In the genomic region with DNA sequence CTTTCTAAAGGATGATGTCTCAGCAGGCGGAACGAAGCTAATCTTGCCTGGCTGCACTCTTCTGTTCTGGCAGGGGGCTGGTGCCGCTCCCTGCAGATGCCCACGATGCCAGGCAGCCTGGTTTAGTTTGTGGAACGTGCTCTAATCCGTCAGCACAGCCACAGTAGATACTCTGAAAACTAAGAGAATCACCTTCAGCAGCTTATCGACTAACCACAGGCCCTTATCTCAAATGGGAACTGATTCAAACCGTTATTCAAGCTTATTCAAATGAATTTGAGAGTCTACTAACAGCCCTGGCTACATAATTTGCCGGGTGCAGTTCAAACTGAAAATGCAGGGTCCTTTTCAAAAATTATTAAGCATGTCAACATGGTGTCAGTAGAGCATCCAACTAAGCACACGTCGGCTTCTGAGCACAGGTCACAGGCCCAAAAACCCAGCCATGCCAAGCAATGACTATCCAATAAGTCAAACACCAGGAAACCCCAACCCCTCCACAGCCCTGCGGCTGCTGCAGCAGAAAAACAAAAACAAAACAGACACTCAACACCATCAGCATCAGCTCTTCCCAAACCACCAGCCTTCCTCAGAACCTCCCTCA, we compare ENCODE assay signal across 8 cellular contexts.
DNase-seq lines count a peak whose midpoint lies in the region; ATAC-seq, FAIRE-seq and TF ChIP-seq lines count a peak whose summit lies in the region.

No MANE protein-coding gene starts in this region.

- peaks cover 0 to 10% (median 6%) of the 10 kb centered on the region in 5 experiments for H3K9me3 Mint-ChIP-seq in brain

- intact Hi-C loops in upper lobe of right lung (cut with DNase I), result no loop called here

- H3K9me2 ChIP-seq in MM.1S (replicated peaks; ENCODE audit: insufficient read depth, low read length), result no peaks in the 10 kb centered on the region

- ATAC-seq in GM18909 (IDR thresholded peaks at IDR 0.05; ENCODE audit: poor library complexity, unreplicated experiment) (peak; percentile 39), upper lobe of right lung (no peak)

- no peak for TF ChIP-seq POLR2A in GM12892 (IDR thresholded peaks at IDR 0.05; ENCODE audit: low read depth, low read length)

- no peaks in the 10 kb centered on the region for H3K36me3 Mint-ChIP-seq in brain

- H3K9me3 ChIP-seq in MM.1S (replicated peaks; ENCODE audit: insufficient read depth, low read length) (no peaks in the 10 kb centered on the region), upper lobe of right lung (no peaks in the 10 kb centered on the region)

- peak overlapping the region; percentile 21 to 92 (median 80) for H3K27ac Mint-ChIP-seq in brain

- peaks cover 12% of the 10 kb centered on the region for H3K27me3 Mint-ChIP-seq in brain

- H2AFZ ChIP-seq in MM.1S (ENCODE audit: low read length), result peak overlapping the region; percentile 86

- TF ChIP-seq CTCF in MM.1S (IDR thresholded peaks at IDR 0.05; ENCODE audit: low read length) (no peak), brain (conservative IDR thresholded peaks at IDR 0.05) (no peak), upper lobe of right lung (IDR thresholded peaks at IDR 0.05) (no peak)

- peak overlapping the region; percentile 47 to 82 (median 72) for H3K4me3 Mint-ChIP-seq in brain

- H3K4me1 ChIP-seq in MM.1S (ENCODE audit: low read length) (peaks cover 15% of the 10 kb centered on the region), upper lobe of right lung (peaks cover 19% of the 10 kb centered on the region)

- no peaks in the 10 kb centered on the region for H4K20me1 ChIP-seq in MM.1S (ENCODE audit: insufficient read depth, low read length)

- peak overlapping the region; percentile 98 for H3K4me2 ChIP-seq in MM.1S (ENCODE audit: low read depth, low read length)

- peaks cover 19% of the 10 kb centered on the region for H3F3A ChIP-seq in MM.1S (ENCODE audit: insufficient read depth, low read length)

- H3K27me3 ChIP-seq in MM.1S (replicated peaks; ENCODE audit: insufficient read depth, low read length) (no peaks in the 10 kb centered on the region), upper lobe of right lung (no peaks in the 10 kb centered on the region)

- H3K4me3 ChIP-seq in MM.1S (ENCODE audit: low read length), result peak overlapping the region; percentile 69
- peak overlapping the region; percentile 64 for H3K4me3 ChIP-seq in upper lobe of right lung

- no peak for FAIRE-seq in GM12892 (lab: Jason Lieb, UNC)

- peak overlapping the region; percentile 74 for H3K9ac ChIP-seq in MM.1S (ENCODE audit: low read length)

- no peaks in the 10 kb centered on the region for H3K36me3 ChIP-seq in MM.1S (replicated peaks; ENCODE audit: insufficient read depth, low read length)
- no peaks in the 10 kb centered on the region for H3K36me3 ChIP-seq in upper lobe of right lung

- H3K79me2 ChIP-seq in MM.1S (ENCODE audit: low read length), result no peaks in the 10 kb centered on the region

- H3K27ac ChIP-seq in MM.1S (ENCODE audit: low read length) (peak overlapping the region; percentile 74), upper lobe of right lung (peak overlapping the region; percentile 87)

- DNase-seq in MM.1S (peak; percentile 26), midbrain (lab: John Stamatoyannopoulos, UW) (peak; percentile 52), upper lobe of right lung (no peak), NCI-H2227 (lab: John Stamatoyannopoulos, UW; ENCODE audit: unreplicated experiment) (no peak), globus pallidus (ENCODE audit: low spot score) (no peak), GM12892 (ENCODE audit: insufficient read length) (no peak)

- peaks cover 35% of the 10 kb centered on the region for H3K4me1 Mint-ChIP-seq in brain

Comparison
In these comparisons a context has a peak if more than half of its experiments do, and no peak if none do; other contexts are left out.
1. DNase-seq: peak in MM.1S (single experiment) and midbrain (single experiment); none in upper lobe of right lung (single experiment), NCI-H2227 (single experiment), globus pallidus (single experiment) and GM12892 (single experiment).